In the genomic region with DNA sequence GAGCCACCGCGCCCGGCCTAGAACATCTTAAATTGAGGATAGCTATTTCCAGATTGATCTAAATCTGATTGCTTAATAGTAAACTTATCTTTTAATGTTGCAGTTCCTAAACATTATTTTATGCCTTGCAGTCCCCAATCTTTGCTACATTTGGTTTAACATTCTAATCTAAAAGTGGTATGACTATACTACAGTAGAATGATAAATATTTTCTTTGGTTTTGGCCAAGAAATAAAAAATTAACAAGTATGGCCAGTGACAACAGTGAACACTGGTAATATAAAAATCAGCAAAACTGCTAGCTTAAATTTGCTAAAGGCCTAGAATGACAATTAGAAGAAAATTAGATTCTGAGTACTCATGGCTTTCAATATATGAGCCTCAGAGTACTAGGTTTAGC, we compare ENCODE assay signal across 1 cellular context.
TF ChIP-seq lines count a peak whose summit lies in the region.

No MANE protein-coding gene starts in this region.

TF ChIP-seq in HCT116, 20 proteins besides CTCF, POLR2A, EP300 and RAD21:
- TF ChIP-seq CBX3 (IDR thresholded peaks at IDR 0.05; ENCODE audit: low read depth) (no peak), EZH2 (IDR thresholded peaks at IDR 0.05) (no peak), SIN3A (IDR thresholded peaks at IDR 0.05; ENCODE audit: low read depth) (no peak), EZH2phosphoT487 (IDR thresholded peaks at IDR 0.05; ENCODE audit: borderline replicate concordance) (no peak), SP1 (IDR thresholded peaks at IDR 0.05; ENCODE audit: low read depth) (no peak), JUND (IDR thresholded peaks at IDR 0.05) (no peak), CEBPB (IDR thresholded peaks at IDR 0.05; ENCODE audit: low read depth) (no peak), ZNF274 (IDR thresholded peaks at IDR 0.05; ENCODE audit: low read depth, low read length) (no peak), ELF1 (IDR thresholded peaks at IDR 0.05; ENCODE audit: borderline replicate concordance, low read depth) (no peak), TCF7L2 (IDR thresholded peaks at IDR 0.05; ENCODE audit: borderline replicate concordance, extremely low read depth, insufficient read depth, insufficient read length) (no peak), FOSL1 (IDR thresholded peaks at IDR 0.05; ENCODE audit: low read depth) (no peak), EGR1 (IDR thresholded peaks at IDR 0.05; ENCODE audit: low read depth) (no peak), POLR2AphosphoS5 (IDR thresholded peaks at IDR 0.05; ENCODE audit: low read depth, low read length) (no peak), YY1 (IDR thresholded peaks at IDR 0.05; ENCODE audit: extremely low read depth, insufficient replicate concordance, low read depth, low read length) (no peak), SRF (IDR thresholded peaks at IDR 0.05; ENCODE audit: low read depth) (no peak)
- TF ChIP-seq, protein P1, sequence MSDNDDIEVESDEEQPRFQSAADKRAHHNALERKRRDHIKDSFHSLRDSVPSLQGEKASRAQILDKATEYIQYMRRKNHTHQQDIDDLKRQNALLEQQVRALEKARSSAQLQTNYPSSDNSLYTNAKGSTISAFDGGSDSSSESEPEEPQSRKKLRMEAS (IDR thresholded peaks at IDR 0.05) = no peak
- TF ChIP-seq, protein P2, sequence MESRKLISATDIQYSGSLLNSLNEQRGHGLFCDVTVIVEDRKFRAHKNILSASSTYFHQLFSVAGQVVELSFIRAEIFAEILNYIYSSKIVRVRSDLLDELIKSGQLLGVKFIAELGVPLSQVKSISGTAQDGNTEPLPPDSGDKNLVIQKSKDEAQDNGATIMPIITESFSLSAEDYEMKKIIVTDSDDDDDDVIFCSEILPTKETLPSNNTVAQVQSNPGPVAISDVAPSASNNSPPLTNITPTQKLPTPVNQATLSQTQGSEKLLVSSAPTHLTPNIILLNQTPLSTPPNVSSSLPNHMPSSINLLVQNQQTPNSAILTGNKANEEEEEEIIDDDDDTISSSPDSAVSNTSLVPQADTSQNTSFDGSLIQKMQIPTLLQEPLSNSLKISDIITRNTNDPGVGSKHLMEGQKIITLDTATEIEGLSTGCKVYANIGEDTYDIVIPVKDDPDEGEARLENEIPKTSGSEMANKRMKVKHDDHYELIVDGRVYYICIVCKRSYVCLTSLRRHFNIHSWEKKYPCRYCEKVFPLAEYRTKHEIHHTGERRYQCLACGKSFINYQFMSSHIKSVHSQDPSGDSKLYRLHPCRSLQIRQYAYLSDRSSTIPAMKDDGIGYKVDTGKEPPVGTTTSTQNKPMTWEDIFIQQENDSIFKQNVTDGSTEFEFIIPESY (IDR thresholded peaks at IDR 0.05; ENCODE audit: extremely low read depth, insufficient replicate concordance, low read length) = no peak
- TF ChIP-seq, protein P3, sequence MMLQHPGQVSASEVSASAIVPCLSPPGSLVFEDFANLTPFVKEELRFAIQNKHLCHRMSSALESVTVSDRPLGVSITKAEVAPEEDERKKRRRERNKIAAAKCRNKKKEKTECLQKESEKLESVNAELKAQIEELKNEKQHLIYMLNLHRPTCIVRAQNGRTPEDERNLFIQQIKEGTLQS (IDR thresholded peaks at IDR 0.05) = no peak
TF ChIP-seq in HCT116: peak in this region for 0.
